Comparison of ENCODE assay signal across 22 cellular contexts in the genomic region with DNA sequence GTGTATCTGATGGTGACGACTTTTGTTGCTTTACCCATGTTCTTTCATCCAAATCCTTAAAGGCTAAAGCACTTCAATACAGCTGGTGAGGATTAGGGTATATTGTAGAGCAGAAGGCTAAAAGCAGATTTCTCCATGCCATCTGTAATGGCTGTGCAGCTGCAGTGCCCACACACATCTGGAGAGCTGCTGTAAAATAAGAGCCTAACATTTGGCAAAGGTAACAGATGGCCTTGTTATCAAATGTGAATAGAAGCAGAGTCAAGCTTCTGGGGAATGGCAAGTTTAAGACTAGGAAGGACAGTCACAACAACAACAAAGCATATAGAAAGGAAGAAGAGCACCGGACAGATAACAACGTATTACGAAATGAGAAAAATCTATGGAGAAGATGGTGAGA.
"Had no signal": no experiment of that assay in that cellular context is flagged by ENCODE, and none has a peak within 500 bp of the region (broad histone marks: within the 10 kb centered on the region; RNA-seq: fewer than 3 reads in every experiment).

No MANE protein-coding gene starts in this region.

- DNase-seq: activated CD4-positive, alpha-beta memory T cell treated with anti-CD3 and anti-CD28 coated beads for 36 hours; activated CD4-positive, alpha-beta T cell treated with anti-CD3 and anti-CD28 coated beads, Interleukin-2, amount 10 ng/mL, durations not matched to agents 7 days and 5 days; activated CD4-positive, CD25-positive, alpha-beta regulatory T cell; activated CD8-positive, alpha-beta memory T cell treated with anti-CD3 and anti-CD28 coated beads for 24 hours; activated effector memory CD4-positive, alpha-beta T cell treated with anti-CD3 and anti-CD28 coated beads, Interleukin-2, amount 50 U/mL, for 16 hours; activated naive CD4-positive, alpha-beta T cell treated with Interleukin-2 at 50 U/mL for 16 hours; activated T-cell treated with anti-CD3 and anti-CD28 coated beads, Interleukin-2, amount 50 U/mL, for 4 hours; amygdala; colonic mucosa; MG63; MV-4-11; NCI-H1092 treated with DMSO at 0.1 percent for 48 hours; NCI-H1417 treated with DMSO at 0.1 percent for 48 hours; NCI-H187; NCI-H2081; NCI-H510A treated with DMSO at 0.1 percent for 48 hours; NCI-H774; NK-92 treated with Interleukin-12 subunit alpha and Interleukin-12 subunit beta, amount 100 ng/mL, for 24 hours; PC-3; SHP77 treated with DMSO at 0.1 percent for 48 hours; T-helper 1 cell had no signal

- H3K27ac Mint-ChIP-seq: activated CD4-positive, alpha-beta memory T cell treated with anti-CD3 and anti-CD28 coated beads for 36 hours; activated CD4-positive, alpha-beta T cell treated with anti-CD3 and anti-CD28 coated beads, Interleukin-2, amount 10 ng/mL, durations not matched to agents 7 days and 5 days; activated naive CD8-positive, alpha-beta T cell had no signal

- H3K4me1 Mint-ChIP-seq: activated CD4-positive, alpha-beta T cell treated with anti-CD3 and anti-CD28 coated beads, Interleukin-2, amount 10 ng/mL, durations not matched to agents 7 days and 5 days had no signal

- ATAC-seq: activated T-cell treated with anti-CD3 and anti-CD28 coated beads, Interleukin-2, amount 50 U/mL, for 4 hours; PC-3 had no signal

- H3K9me3 Mint-ChIP-seq: activated CD4-positive, alpha-beta memory T cell treated with anti-CD3 and anti-CD28 coated beads for 36 hours; activated CD4-positive, alpha-beta T cell treated with anti-CD3 and anti-CD28 coated beads, Interleukin-2, amount 10 ng/mL, durations not matched to agents 7 days and 5 days; activated T-cell treated with anti-CD3 and anti-CD28 coated beads, Interleukin-2, amount 50 U/mL, for 4 hours had no signal

- H3K36me3 Mint-ChIP-seq: activated CD4-positive, alpha-beta memory T cell treated with anti-CD3 and anti-CD28 coated beads for 36 hours; activated naive CD8-positive, alpha-beta T cell had no signal

- H3K4me3 Mint-ChIP-seq: activated CD4-positive, alpha-beta memory T cell treated with anti-CD3 and anti-CD28 coated beads for 36 hours; activated CD4-positive, alpha-beta T cell treated with anti-CD3 and anti-CD28 coated beads, Interleukin-2, amount 10 ng/mL, durations not matched to agents 7 days and 5 days; activated naive CD8-positive, alpha-beta T cell; activated T-cell treated with anti-CD3 and anti-CD28 coated beads, Interleukin-2, amount 50 U/mL, for 4 hours had no signal

- H3K27me3 Mint-ChIP-seq: activated CD4-positive, alpha-beta memory T cell treated with anti-CD3 and anti-CD28 coated beads for 36 hours; activated CD4-positive, alpha-beta T cell treated with anti-CD3 and anti-CD28 coated beads, Interleukin-2, amount 10 ng/mL, durations not matched to agents 7 days and 5 days; activated naive CD8-positive, alpha-beta T cell had no signal
